16 cellular contexts compared by ENCODE assay signal in genomic region chr3:167711439-167711838, GRCh38. TPM values are rescaled to one million over a fixed set of nuclear protein-coding genes. Genes with fewer than 3 reads are reported as not detected.
DNase-seq lines count a peak whose midpoint lies in the region; ATAC-seq and TF ChIP-seq lines count a peak whose summit lies in the region.
"Had no signal": no experiment of that assay in that cellular context is flagged by ENCODE, and none has a peak within 500 bp of the region (broad histone marks: within the 10 kb centered on the region; RNA-seq: fewer than 3 reads in every experiment).

No MANE protein-coding gene starts in this region.

- H3K9ac ChIP-seq in smooth muscle cell (ENCODE audit: low read depth), result no peak overlapping the region

- peaks cover 2% of the 10 kb centered on the region for H3K36me3 ChIP-seq in smooth muscle cell (ENCODE audit: low read depth)

- H3K36me3 Mint-ChIP-seq in activated naive CD4-positive, alpha-beta T cell treated with anti-CD3 and anti-CD28 coated beads, Interleukin-2, amount 10 ng/mL, durations not matched to agents 7 days and 5 days, result peaks cover 83% of the 10 kb centered on the region
- H3K36me3 Mint-ChIP-seq in WTC11, result peaks cover 61% of the 10 kb centered on the region
- peaks cover 94% of the 10 kb centered on the region for H3K36me3 Mint-ChIP-seq in dendritic cell treated with granulocyte-macrophage colony-stimulating factor and Interleukin-4, amounts not matched to agents 40 ng/mL and 50 ng/mL, for 4 days (ENCODE audit: low read depth)
- peaks cover 71% of the 10 kb centered on the region for H3K36me3 Mint-ChIP-seq in stimulated activated effector memory CD8-positive, alpha-beta T cell treated with anti-CD3 and anti-CD28 coated beads, Interleukin-12 subunit alpha, Interleukin-12 subunit beta, amount 100 ng/mL, for 72 hours

- H3K27ac ChIP-seq in smooth muscle cell (ENCODE audit: low read depth), result no peak overlapping the region
- H3K27ac ChIP-seq: 22Rv1 had no signal

- ATAC-seq in WTC11, result no peak
- no peak for ATAC-seq in stimulated activated effector memory CD8-positive, alpha-beta T cell treated with anti-CD3 and anti-CD28 coated beads, Interleukin-12 subunit alpha, Interleukin-12 subunit beta, amount 100 ng/mL, for 72 hours
- ATAC-seq: HepG2 had no signal

- no peaks in the 10 kb centered on the region for H3F3A ChIP-seq in smooth muscle cell (ENCODE audit: low read depth)

- H3K9me3 ChIP-seq in smooth muscle cell (replicated peaks; ENCODE audit: low read depth), result no peaks in the 10 kb centered on the region
- H3K9me3 ChIP-seq: HAP-1 had no signal

- H3K4me2 ChIP-seq in smooth muscle cell, result no peak overlapping the region

- H3K9me3 Mint-ChIP-seq in activated naive CD4-positive, alpha-beta T cell treated with anti-CD3 and anti-CD28 coated beads, Interleukin-2, amount 10 ng/mL, durations not matched to agents 7 days and 5 days, result no peaks in the 10 kb centered on the region
- no peaks in the 10 kb centered on the region for H3K9me3 Mint-ChIP-seq in WTC11
- no peaks in the 10 kb centered on the region for H3K9me3 Mint-ChIP-seq in dendritic cell treated with granulocyte-macrophage colony-stimulating factor and Interleukin-4, amounts not matched to agents 40 ng/mL and 50 ng/mL, for 4 days
- no peaks in the 10 kb centered on the region for H3K9me3 Mint-ChIP-seq in stimulated activated effector memory CD8-positive, alpha-beta T cell treated with anti-CD3 and anti-CD28 coated beads, Interleukin-12 subunit alpha, Interleukin-12 subunit beta, amount 100 ng/mL, for 72 hours

- H3K4me3 Mint-ChIP-seq in activated naive CD4-positive, alpha-beta T cell treated with anti-CD3 and anti-CD28 coated beads, Interleukin-2, amount 10 ng/mL, durations not matched to agents 7 days and 5 days, result no peak overlapping the region
- no peak overlapping the region for H3K4me3 Mint-ChIP-seq in WTC11
- no peak overlapping the region for H3K4me3 Mint-ChIP-seq in dendritic cell treated with granulocyte-macrophage colony-stimulating factor and Interleukin-4, amounts not matched to agents 40 ng/mL and 50 ng/mL, for 4 days
- H3K4me3 Mint-ChIP-seq in stimulated activated effector memory CD8-positive, alpha-beta T cell treated with anti-CD3 and anti-CD28 coated beads, Interleukin-12 subunit alpha, Interleukin-12 subunit beta, amount 100 ng/mL, for 72 hours, result no peak overlapping the region
- H3K4me3 Mint-ChIP-seq: CD14-positive monocyte had no signal

- 97% methylated on average over 1 of the region's 1 CpG for WGBS in smooth muscle cell (ENCODE audit: low lambda C conversion rate)

- POLR2A ChIA-PET in WTC11 (lab: Charles Lee), result no interaction called here

- DNase-seq in activated naive CD4-positive, alpha-beta T cell treated with anti-CD3 and anti-CD28 coated beads, Interleukin-2, amount 10 ng/mL, durations not matched to agents 7 days and 5 days, result no peak
- no peak for DNase-seq in activated naive CD4-positive, alpha-beta T cell treated with Interleukin-2 at 50 U/mL for 16 hours
- DNase-seq in WTC11 (ENCODE audit: low spot score) (no peak), smooth muscle cell (lab: John Stamatoyannopoulos, UW; ENCODE audit: unreplicated experiment) (no peak), occipital lobe (lab: John Stamatoyannopoulos, UW) (no peak)
- no peak for DNase-seq in stimulated activated effector memory CD8-positive, alpha-beta T cell treated with anti-CD3 and anti-CD28 coated beads, Interleukin-12 subunit alpha, Interleukin-12 subunit beta, amount 100 ng/mL, for 72 hours (ENCODE audit: low spot score in 2 of 2)
- DNase-seq in activated CD4-positive, alpha-beta T cell treated with anti-CD3 and anti-CD28 coated beads, Interleukin-2, amount 50 U/mL, for 1 hour, result no peak
- DNase-seq: DMS53 had no signal

- CTCF ChIA-PET in activated naive CD4-positive, alpha-beta T cell treated with anti-CD3 and anti-CD28 coated beads, Interleukin-2, amount 10 ng/mL, durations not matched to agents 7 days and 5 days (lab: Charles Lee), result interaction anchor here (1.3 kb wide), 1 partner anchor 29 kb away, joined by 3 read pairs; no protein-coding TSS in a partner anchor
- CTCF ChIA-PET in WTC11 (lab: Charles Lee), result no interaction called here

- no peak overlapping the region for H3K4me3 ChIP-seq in smooth muscle cell
- H3K4me3 ChIP-seq: HAP-1 had no signal

- H4K20me1 ChIP-seq in smooth muscle cell (ENCODE audit: low read depth), result peaks cover 87% of the 10 kb centered on the region

- peaks cover 64% of the 10 kb centered on the region for H3K79me2 ChIP-seq in smooth muscle cell (ENCODE audit: low read depth)

- H3K4me1 ChIP-seq in smooth muscle cell (ENCODE audit: low read depth), result no peaks in the 10 kb centered on the region
- H3K4me1 ChIP-seq: HAP-1 had no signal

- peaks cover 30% of the 10 kb centered on the region for H3K4me1 Mint-ChIP-seq in activated naive CD4-positive, alpha-beta T cell treated with anti-CD3 and anti-CD28 coated beads, Interleukin-2, amount 10 ng/mL, durations not matched to agents 7 days and 5 days
- peaks cover 19% of the 10 kb centered on the region for H3K4me1 Mint-ChIP-seq in WTC11
- peaks cover 25% of the 10 kb centered on the region for H3K4me1 Mint-ChIP-seq in dendritic cell treated with granulocyte-macrophage colony-stimulating factor and Interleukin-4, amounts not matched to agents 40 ng/mL and 50 ng/mL, for 4 days (ENCODE audit: low read depth)
- peaks cover 71% of the 10 kb centered on the region for H3K4me1 Mint-ChIP-seq in stimulated activated effector memory CD8-positive, alpha-beta T cell treated with anti-CD3 and anti-CD28 coated beads, Interleukin-12 subunit alpha, Interleukin-12 subunit beta, amount 100 ng/mL, for 72 hours
- H3K4me1 Mint-ChIP-seq: CD14-positive monocyte had no signal

- no peak overlapping the region for H2AFZ ChIP-seq in smooth muscle cell (ENCODE audit: low read depth)

- intact Hi-C loops in dendritic cell treated with granulocyte-macrophage colony-stimulating factor and Interleukin-4, amounts not matched to agents 40 ng/mL and 50 ng/mL, for 4 days (cut with micrococcal nuclease), result no loop called here

- H3K27ac Mint-ChIP-seq in activated naive CD4-positive, alpha-beta T cell treated with anti-CD3 and anti-CD28 coated beads, Interleukin-2, amount 10 ng/mL, durations not matched to agents 7 days and 5 days, result peak overlapping the region; percentile 2
- peak overlapping the region; percentile 64 for H3K27ac Mint-ChIP-seq in WTC11
- peak overlapping the region; percentile 6 for H3K27ac Mint-ChIP-seq in dendritic cell treated with granulocyte-macrophage colony-stimulating factor and Interleukin-4, amounts not matched to agents 40 ng/mL and 50 ng/mL, for 4 days
- H3K27ac Mint-ChIP-seq in stimulated activated effector memory CD8-positive, alpha-beta T cell treated with anti-CD3 and anti-CD28 coated beads, Interleukin-12 subunit alpha, Interleukin-12 subunit beta, amount 100 ng/mL, for 72 hours, result peak overlapping the region; percentile 79

- TF ChIP-seq CTCF in WTC11 (IDR thresholded peaks at IDR 0.05) (no peak), smooth muscle cell (IDR thresholded peaks at IDR 0.05; ENCODE audit: borderline replicate concordance, insufficient read depth, poor library complexity, severe bottlenecking) (no peak)

- no peaks in the 10 kb centered on the region for H3K27me3 ChIP-seq in smooth muscle cell (ENCODE audit: low read depth)

- no peaks in the 10 kb centered on the region for H3K27me3 Mint-ChIP-seq in activated naive CD4-positive, alpha-beta T cell treated with anti-CD3 and anti-CD28 coated beads, Interleukin-2, amount 10 ng/mL, durations not matched to agents 7 days and 5 days
- H3K27me3 Mint-ChIP-seq in WTC11 (ENCODE audit: low read depth), result no peaks in the 10 kb centered on the region
- no peaks in the 10 kb centered on the region for H3K27me3 Mint-ChIP-seq in dendritic cell treated with granulocyte-macrophage colony-stimulating factor and Interleukin-4, amounts not matched to agents 40 ng/mL and 50 ng/mL, for 4 days

TF ChIP-seq in WTC11, 78 proteins besides CTCF, POLR2A, EP300 and RAD21 (continues in another document):
- TF ChIP-seq CBFB (CRISPR knock-in tag; IDR thresholded peaks at IDR 0.05; ENCODE audit: low read depth) (no peak), USF2 (CRISPR knock-in tag; IDR thresholded peaks at IDR 0.05) (no peak), MYBL2 (CRISPR knock-in tag; IDR thresholded peaks at IDR 0.05) (no peak), OVOL2 (CRISPR knock-in tag; IDR thresholded peaks at IDR 0.05; ENCODE audit: borderline replicate concordance) (no peak), ZSCAN18 (CRISPR knock-in tag; IDR thresholded peaks at IDR 0.05) (no peak)

RNA-seq across cellular contexts. Expression of gene PDCD10, which starts 23.3 kb away (rescaled TPM):
- total RNA-seq in WTC11 (2021) (58.3 to 60.8 TPM (median 58.5 TPM) in 3 replicates), smooth muscle cell (75.6 and 89.5 TPM in 2 replicates), occipital lobe (70.0 TPM)
- polyA plus RNA-seq in smooth muscle cell, result 41.8 and 47.4 TPM in 2 replicates

RNA-seq across cellular contexts. Expression of gene SERPINI1, which starts 24.1 kb away (rescaled TPM):
- total RNA-seq in WTC11 (2021) (4.5 to 6.4 TPM (median 6.1 TPM) in 3 replicates), smooth muscle cell (38.2 and 40.5 TPM in 2 replicates), occipital lobe (123 TPM)
- polyA plus RNA-seq in smooth muscle cell, result 38.5 and 54.9 TPM in 2 replicates

RNA-seq across cellular contexts. Expression of gene WDR49, which starts 57.7 kb away (rescaled TPM):
- total RNA-seq in WTC11 (2021) (0.73 to 1.1 TPM (median 0.92 TPM) in 3 replicates), smooth muscle cell (0.09 TPM in 1 of 2 replicates, not detected in the other), occipital lobe (21.4 TPM)
- 0.14 TPM in 1 of 2 replicates, not detected in the other for polyA plus RNA-seq in smooth muscle cell
- total RNA-seq: A673, Daoy had no signal
- polyA plus RNA-seq: BJ, HepG2 had no signal

Comparison
In these comparisons a context has a peak if more than half of its experiments do, and no peak if none do; other contexts are left out.
1. H3K27ac Mint-ChIP-seq: peak in every context shown above with its lines; median percentile 79 in stimulated activated effector memory CD8-positive, alpha-beta T cell treated with anti-CD3 and anti-CD28 coated beads, Interleukin-12 subunit alpha, Interleukin-12 subunit beta, amount 100 ng/mL, for 72 hours; 64 in WTC11; 6 in dendritic cell treated with granulocyte-macrophage colony-stimulating factor and Interleukin-4, amounts not matched to agents 40 ng/mL and 50 ng/mL, for 4 days; 2 in activated naive CD4-positive, alpha-beta T cell treated with anti-CD3 and anti-CD28 coated beads, Interleukin-2, amount 10 ng/mL, durations not matched to agents 7 days and 5 days.
2. RNA of gene WDR49, which starts 57.7 kb away (total RNA-seq): 21.4 TPM in occipital lobe (single experiment); 0.73 to 1.1 TPM in WTC11 and 0.09 TPM in smooth muscle cell; every median in the first group is over 10 times any median in the second.